Comparison of ENCODE assay signal across 1 cellular context in the genomic region with DNA sequence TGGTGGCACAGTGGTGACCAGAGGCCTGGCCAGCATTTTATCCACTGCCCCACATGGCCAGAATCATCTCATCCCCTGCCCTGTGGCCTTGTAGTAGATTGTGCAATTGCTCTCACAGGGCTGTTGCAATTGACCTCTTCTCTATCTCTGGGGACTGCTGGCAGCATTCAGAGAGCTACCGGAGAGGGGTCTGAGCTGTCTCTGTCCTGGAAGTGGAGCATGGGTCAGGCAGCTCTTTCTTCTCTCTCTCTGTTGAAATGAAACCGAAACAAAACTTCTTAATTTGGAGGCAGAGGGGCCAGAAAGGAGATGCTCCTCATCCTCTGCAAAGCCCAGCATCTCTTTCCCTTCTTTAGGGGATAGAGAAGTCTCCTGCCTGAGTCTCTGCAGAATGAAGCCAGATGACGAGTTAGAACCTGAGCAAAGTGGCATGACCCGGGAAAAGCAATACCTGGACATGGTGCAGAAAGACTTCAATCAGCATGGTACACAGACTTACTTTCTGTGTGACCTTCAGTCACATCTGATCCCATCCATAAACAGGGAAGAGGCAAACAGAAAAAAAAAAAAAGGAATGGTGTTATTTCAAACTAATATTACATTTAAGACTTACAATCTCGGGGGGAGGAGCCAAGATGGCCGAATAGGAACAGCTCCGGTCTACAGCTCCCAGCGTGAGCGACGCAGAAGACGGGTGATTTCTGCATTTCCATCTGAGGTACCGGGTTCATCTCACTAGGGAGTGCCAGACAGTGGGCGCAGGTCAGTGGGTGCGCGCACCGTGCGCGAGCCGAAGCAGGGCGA.
TF ChIP-seq lines count a peak whose summit lies in the region.

No MANE protein-coding gene starts in this region.

TF ChIP-seq in GM12878, 131 proteins besides CTCF, POLR2A, EP300 and RAD21 (continued from another document):
- TF ChIP-seq, protein P1, sequence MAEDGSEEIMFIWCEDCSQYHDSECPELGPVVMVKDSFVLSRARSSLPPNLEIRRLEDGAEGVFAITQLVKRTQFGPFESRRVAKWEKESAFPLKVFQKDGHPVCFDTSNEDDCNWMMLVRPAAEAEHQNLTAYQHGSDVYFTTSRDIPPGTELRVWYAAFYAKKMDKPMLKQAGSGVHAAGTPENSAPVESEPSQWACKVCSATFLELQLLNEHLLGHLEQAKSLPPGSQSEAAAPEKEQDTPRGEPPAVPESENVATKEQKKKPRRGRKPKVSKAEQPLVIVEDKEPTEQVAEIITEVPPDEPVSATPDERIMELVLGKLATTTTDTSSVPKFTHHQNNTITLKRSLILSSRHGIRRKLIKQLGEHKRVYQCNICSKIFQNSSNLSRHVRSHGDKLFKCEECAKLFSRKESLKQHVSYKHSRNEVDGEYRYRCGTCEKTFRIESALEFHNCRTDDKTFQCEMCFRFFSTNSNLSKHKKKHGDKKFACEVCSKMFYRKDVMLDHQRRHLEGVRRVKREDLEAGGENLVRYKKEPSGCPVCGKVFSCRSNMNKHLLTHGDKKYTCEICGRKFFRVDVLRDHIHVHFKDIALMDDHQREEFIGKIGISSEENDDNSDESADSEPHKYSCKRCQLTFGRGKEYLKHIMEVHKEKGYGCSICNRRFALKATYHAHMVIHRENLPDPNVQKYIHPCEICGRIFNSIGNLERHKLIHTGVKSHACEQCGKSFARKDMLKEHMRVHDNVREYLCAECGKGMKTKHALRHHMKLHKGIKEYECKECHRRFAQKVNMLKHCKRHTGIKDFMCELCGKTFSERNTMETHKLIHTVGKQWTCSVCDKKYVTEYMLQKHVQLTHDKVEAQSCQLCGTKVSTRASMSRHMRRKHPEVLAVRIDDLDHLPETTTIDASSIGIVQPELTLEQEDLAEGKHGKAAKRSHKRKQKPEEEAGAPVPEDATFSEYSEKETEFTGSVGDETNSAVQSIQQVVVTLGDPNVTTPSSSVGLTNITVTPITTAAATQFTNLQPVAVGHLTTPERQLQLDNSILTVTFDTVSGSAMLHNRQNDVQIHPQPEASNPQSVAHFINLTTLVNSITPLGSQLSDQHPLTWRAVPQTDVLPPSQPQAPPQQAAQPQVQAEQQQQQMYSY (CRISPR knock-in tag; IDR thresholded peaks at IDR 0.05) = no peak
- TF ChIP-seq TAF1 (IDR thresholded peaks at IDR 0.05; ENCODE audit: borderline replicate concordance, low read depth, low read length) (no peak), JUNB (IDR thresholded peaks at IDR 0.05) (no peak)
